In the genomic region with DNA sequence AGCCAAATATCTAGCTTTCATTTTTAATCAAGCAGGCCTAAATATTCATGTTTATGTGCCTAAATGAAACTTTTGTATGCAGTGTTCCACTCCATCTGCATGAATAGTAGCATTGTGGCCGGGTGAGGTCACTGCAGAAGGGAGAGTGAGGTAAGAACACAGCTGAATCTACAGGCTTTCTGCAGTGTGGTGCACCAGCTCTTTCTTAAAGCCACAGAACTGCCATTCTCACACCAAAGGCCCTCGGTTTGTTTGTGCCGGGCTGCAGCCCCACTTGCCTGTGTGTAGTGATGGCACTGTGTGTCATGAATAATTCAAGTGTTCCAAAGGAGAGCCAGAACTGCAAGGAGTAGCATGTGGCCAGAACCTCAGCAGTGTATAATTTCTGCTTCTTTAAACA, we compare ENCODE assay signal across 10 cellular contexts.
DNase-seq lines count a peak whose midpoint lies in the region; ATAC-seq and TF ChIP-seq lines count a peak whose summit lies in the region.
"Had no signal": no experiment of that assay in that cellular context is flagged by ENCODE, and none has a peak within 500 bp of the region (broad histone marks: within the 10 kb centered on the region; RNA-seq: fewer than 3 reads in every experiment).

No MANE protein-coding gene starts in this region.

- no peaks in the 10 kb centered on the region for H3K27me3 Mint-ChIP-seq in activated T-cell treated with anti-CD3 and anti-CD28 coated beads, Interleukin-2, amount 50 U/mL, for 24 hours

- H3F3A ChIP-seq in neural cell (ENCODE audit: insufficient read depth, low read length, poor library complexity, severe bottlenecking) = no peaks in the 10 kb centered on the region

- no peak for TF ChIP-seq RAD21 in neural cell (conservative IDR thresholded peaks at IDR 0.05)

- no peak for TF ChIP-seq CTCF in GM10266 (IDR thresholded peaks at IDR 0.05; ENCODE audit: control insufficient read depth, insufficient read depth, low read depth, missing control alignments)
- peak; percentile 22 for TF ChIP-seq CTCF in choroid plexus epithelial cell (conservative IDR thresholded peaks at IDR 0.05; ENCODE audit: low read depth, low read length)
- TF ChIP-seq CTCF in neural cell (IDR thresholded peaks at IDR 0.05; ENCODE audit: poor library complexity, severe bottlenecking) = peak; percentile 16

- H3K9me3 Mint-ChIP-seq in activated T-cell treated with anti-CD3 and anti-CD28 coated beads, Interleukin-2, amount 50 U/mL, for 24 hours = no peaks in the 10 kb centered on the region

- H3K27ac Mint-ChIP-seq in activated T-cell treated with anti-CD3 and anti-CD28 coated beads, Interleukin-2, amount 50 U/mL, for 24 hours = no peak overlapping the region

- H4K20me1 ChIP-seq in neural cell (ENCODE audit: insufficient read depth) = no peaks in the 10 kb centered on the region

- H3K4me3 ChIP-seq in choroid plexus epithelial cell (ENCODE audit: low read depth, low read length) (no peak overlapping the region), neural cell (ENCODE audit: low read length) (no peak overlapping the region)
- H3K4me3 ChIP-seq: smooth muscle cell, upper lobe of left lung had no signal

- H3K27me3 ChIP-seq in neural cell (ENCODE audit: insufficient read depth, low read depth, low read length) = no peaks in the 10 kb centered on the region
- H3K27me3 ChIP-seq: upper lobe of left lung had no signal

- DNase-seq in GM10266 (ENCODE audit: extremely low spot score) (peak; percentile 14), M059J (ENCODE audit: low read depth) (peak; percentile 49), choroid plexus epithelial cell (ENCODE audit: low read depth) (peak; percentile 61), NK-92 (lab: John Stamatoyannopoulos, UW; ENCODE audit: unreplicated experiment) (no peak)
- no peak for DNase-seq in activated T-cell treated with anti-CD3 and anti-CD28 coated beads, Interleukin-2, amount 50 U/mL, for 24 hours
- DNase-seq: upper lobe of left lung had no signal

- H3K9me2 ChIP-seq in neural cell (ENCODE audit: insufficient read depth, low read length) = no peaks in the 10 kb centered on the region

- no peak overlapping the region for H3K4me3 Mint-ChIP-seq in activated T-cell treated with anti-CD3 and anti-CD28 coated beads, Interleukin-2, amount 50 U/mL, for 24 hours

- no peak overlapping the region for H3K4me2 ChIP-seq in neural cell (ENCODE audit: low read length)
- H3K4me2 ChIP-seq: smooth muscle cell had no signal

- no peak overlapping the region for H3K9ac ChIP-seq in neural cell (ENCODE audit: low read length)

- H3K9me3 ChIP-seq in neural cell (ENCODE audit: low read length) = no peaks in the 10 kb centered on the region
- H3K9me3 ChIP-seq: upper lobe of left lung had no signal

- H3K36me3 ChIP-seq in neural cell (ENCODE audit: insufficient read depth, low read length) = no peaks in the 10 kb centered on the region
- H3K36me3 ChIP-seq: upper lobe of left lung had no signal

- H3K4me1 Mint-ChIP-seq in activated T-cell treated with anti-CD3 and anti-CD28 coated beads, Interleukin-2, amount 50 U/mL, for 24 hours (ENCODE audit: low read depth) = no peaks in the 10 kb centered on the region

- ATAC-seq in GM18517 (IDR thresholded peaks at IDR 0.05; ENCODE audit: unreplicated experiment) (no peak), GM21529 (IDR thresholded peaks at IDR 0.05; ENCODE audit: unreplicated experiment) (no peak)

- no peak for TF ChIP-seq EP300 in neural cell (conservative IDR thresholded peaks at IDR 0.05; ENCODE audit: poor library complexity, severe bottlenecking)

- no peaks in the 10 kb centered on the region for H3K36me3 Mint-ChIP-seq in activated T-cell treated with anti-CD3 and anti-CD28 coated beads, Interleukin-2, amount 50 U/mL, for 24 hours (ENCODE audit: low read depth)

- H2AFZ ChIP-seq in neural cell (ENCODE audit: low read depth, low read length) = no peak overlapping the region

- no peak overlapping the region for H3K27ac ChIP-seq in neural cell (ENCODE audit: low read length)
- H3K27ac ChIP-seq: upper lobe of left lung had no signal

- no peaks in the 10 kb centered on the region for H3K79me2 ChIP-seq in neural cell (replicated peaks; ENCODE audit: insufficient read depth, low read length)

TF ChIP-seq in neural cell, 6 proteins besides CTCF, POLR2A, EP300 and RAD21:
- TF ChIP-seq EZH2 (IDR thresholded peaks at IDR 0.05; ENCODE audit: borderline replicate concordance, insufficient read depth, low read length, poor library complexity, severe bottlenecking) (no peak), TAF1 (IDR thresholded peaks at IDR 0.05; ENCODE audit: low read depth) (no peak), SMC3 (conservative IDR thresholded peaks at IDR 0.05; ENCODE audit: poor library complexity) (no peak)

Comparison
In these comparisons a context has a peak if more than half of its experiments do, and no peak if none do; other contexts are left out.
1. DNase-seq: peak in GM10266 (single experiment), M059J (single experiment) and choroid plexus epithelial cell (single experiment); none in activated T-cell treated with anti-CD3 and anti-CD28 coated beads, Interleukin-2, amount 50 U/mL, for 24 hours (single experiment) and NK-92 (single experiment).